In the genomic region with DNA sequence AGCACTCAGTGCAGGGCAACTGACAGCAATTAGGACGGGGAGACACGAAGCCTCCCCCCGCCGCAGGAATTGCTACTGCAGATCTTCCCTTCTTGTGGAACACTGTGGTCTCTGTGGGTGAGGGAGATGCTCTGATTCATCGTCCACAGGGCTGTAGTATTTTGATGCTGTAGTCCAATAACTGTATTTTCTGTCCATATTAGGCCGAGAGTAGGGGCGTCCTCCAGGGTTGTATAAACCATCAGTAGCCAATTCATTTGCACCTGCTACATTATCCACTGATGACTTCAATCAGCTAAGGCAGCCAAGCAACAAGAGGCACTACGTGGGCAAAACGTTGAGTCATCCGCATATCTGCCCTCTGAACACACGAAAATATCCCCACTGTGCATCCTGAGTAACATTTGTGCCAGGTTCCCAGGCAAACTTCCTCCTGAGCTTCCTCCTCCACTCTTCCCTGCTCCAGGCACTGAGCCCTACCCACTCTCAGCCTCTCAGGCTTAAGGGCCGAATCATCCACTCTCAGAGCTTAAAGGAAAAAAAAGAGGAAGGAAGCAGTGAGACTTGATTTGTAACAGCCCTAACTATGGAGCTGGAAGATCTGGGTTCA, we compare ENCODE assay signal across 1 cellular context.
TF ChIP-seq lines count a peak whose summit lies in the region.

No MANE protein-coding gene starts in this region.

TF ChIP-seq in SK-N-SH, 30 proteins besides CTCF, POLR2A, EP300 and RAD21 (continued from another document):
- TF ChIP-seq, protein P1, sequence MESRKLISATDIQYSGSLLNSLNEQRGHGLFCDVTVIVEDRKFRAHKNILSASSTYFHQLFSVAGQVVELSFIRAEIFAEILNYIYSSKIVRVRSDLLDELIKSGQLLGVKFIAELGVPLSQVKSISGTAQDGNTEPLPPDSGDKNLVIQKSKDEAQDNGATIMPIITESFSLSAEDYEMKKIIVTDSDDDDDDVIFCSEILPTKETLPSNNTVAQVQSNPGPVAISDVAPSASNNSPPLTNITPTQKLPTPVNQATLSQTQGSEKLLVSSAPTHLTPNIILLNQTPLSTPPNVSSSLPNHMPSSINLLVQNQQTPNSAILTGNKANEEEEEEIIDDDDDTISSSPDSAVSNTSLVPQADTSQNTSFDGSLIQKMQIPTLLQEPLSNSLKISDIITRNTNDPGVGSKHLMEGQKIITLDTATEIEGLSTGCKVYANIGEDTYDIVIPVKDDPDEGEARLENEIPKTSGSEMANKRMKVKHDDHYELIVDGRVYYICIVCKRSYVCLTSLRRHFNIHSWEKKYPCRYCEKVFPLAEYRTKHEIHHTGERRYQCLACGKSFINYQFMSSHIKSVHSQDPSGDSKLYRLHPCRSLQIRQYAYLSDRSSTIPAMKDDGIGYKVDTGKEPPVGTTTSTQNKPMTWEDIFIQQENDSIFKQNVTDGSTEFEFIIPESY (IDR thresholded peaks at IDR 0.05; ENCODE audit: borderline replicate concordance, low read depth) = no peak
- TF ChIP-seq RXRA (IDR thresholded peaks at IDR 0.05; ENCODE audit: borderline replicate concordance, low read depth) (peak; percentile 38; the same call in 1 of the 2 replicates), RFX5 (IDR thresholded peaks at IDR 0.05; ENCODE audit: low read length) (no peak)
